ENCODE assay signal across 1 cellular context in genomic region chr10:102408081-102408727, GRCh38.
TF ChIP-seq lines count a peak whose summit lies in the region.

No MANE protein-coding gene starts in this region.

TF ChIP-seq in GM23338, 12 proteins besides CTCF, POLR2A, EP300 and RAD21 (continued from another document):
- TF ChIP-seq, protein P1, sequence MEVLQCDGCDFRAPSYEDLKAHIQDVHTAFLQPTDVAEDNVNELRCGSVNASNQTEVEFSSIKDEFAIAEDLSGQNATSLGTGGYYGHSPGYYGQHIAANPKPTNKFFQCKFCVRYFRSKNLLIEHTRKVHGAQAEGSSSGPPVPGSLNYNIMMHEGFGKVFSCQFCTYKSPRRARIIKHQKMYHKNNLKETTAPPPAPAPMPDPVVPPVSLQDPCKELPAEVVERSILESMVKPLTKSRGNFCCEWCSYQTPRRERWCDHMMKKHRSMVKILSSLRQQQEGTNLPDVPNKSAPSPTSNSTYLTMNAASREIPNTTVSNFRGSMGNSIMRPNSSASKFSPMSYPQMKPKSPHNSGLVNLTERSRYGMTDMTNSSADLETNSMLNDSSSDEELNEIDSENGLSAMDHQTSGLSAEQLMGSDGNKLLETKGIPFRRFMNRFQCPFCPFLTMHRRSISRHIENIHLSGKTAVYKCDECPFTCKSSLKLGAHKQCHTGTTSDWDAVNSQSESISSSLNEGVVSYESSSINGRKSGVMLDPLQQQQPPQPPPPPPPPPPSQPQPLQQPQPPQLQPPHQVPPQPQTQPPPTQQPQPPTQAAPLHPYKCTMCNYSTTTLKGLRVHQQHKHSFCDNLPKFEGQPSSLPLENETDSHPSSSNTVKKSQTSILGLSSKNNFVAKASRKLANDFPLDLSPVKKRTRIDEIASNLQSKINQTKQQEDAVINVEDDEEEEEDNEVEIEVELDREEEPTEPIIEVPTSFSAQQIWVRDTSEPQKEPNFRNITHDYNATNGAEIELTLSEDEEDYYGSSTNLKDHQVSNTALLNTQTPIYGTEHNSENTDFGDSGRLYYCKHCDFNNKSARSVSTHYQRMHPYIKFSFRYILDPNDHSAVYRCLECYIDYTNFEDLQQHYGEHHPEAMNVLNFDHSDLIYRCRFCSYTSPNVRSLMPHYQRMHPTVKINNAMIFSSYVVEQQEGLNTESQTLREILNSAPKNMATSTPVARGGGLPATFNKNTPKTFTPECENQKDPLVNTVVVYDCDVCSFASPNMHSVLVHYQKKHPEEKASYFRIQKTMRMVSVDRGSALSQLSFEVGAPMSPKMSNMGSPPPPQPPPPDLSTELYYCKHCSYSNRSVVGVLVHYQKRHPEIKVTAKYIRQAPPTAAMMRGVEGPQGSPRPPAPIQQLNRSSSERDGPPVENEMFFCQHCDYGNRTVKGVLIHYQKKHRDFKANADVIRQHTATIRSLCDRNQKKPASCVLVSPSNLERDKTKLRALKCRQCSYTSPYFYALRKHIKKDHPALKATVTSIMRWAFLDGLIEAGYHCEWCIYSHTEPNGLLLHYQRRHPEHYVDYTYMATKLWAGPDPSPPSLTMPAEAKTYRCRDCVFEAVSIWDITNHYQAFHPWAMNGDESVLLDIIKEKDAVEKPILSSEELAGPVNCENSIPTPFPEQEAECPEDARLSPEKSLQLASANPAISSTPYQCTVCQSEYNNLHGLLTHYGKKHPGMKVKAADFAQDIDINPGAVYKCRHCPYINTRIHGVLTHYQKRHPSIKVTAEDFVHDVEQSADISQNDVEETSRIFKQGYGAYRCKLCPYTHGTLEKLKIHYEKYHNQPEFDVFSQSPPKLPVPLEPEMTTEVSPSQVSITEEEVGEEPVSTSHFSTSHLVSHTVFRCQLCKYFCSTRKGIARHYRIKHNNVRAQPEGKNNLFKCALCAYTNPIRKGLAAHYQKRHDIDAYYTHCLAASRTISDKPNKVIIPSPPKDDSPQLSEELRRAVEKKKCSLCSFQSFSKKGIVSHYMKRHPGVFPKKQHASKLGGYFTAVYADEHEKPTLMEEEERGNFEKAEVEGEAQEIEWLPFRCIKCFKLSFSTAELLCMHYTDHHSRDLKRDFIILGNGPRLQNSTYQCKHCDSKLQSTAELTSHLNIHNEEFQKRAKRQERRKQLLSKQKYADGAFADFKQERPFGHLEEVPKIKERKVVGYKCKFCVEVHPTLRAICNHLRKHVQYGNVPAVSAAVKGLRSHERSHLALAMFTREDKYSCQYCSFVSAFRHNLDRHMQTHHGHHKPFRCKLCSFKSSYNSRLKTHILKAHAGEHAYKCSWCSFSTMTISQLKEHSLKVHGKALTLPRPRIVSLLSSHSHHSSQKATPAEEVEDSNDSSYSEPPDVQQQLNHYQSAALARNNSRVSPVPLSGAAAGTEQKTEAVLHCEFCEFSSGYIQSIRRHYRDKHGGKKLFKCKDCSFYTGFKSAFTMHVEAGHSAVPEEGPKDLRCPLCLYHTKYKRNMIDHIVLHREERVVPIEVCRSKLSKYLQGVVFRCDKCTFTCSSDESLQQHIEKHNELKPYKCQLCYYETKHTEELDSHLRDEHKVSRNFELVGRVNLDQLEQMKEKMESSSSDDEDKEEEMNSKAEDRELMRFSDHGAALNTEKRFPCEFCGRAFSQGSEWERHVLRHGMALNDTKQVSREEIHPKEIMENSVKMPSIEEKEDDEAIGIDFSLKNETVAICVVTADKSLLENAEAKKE (CRISPR knock-in tag; IDR thresholded peaks at IDR 0.05) = no peak
- TF ChIP-seq NANOG (IDR thresholded peaks at IDR 0.05; ENCODE audit: borderline replicate concordance) = no peak
- TF ChIP-seq ZNF331 (CRISPR knock-in tag; IDR thresholded peaks at IDR 0.05; ENCODE audit: low read depth) = no peak
- TF ChIP-seq JUNB (IDR thresholded peaks at IDR 0.05; ENCODE audit: unreplicated experiment) = no peak
- TF ChIP-seq ZNF114 (CRISPR knock-in tag; IDR thresholded peaks at IDR 0.05) = no peak
- no peak for TF ChIP-seq EZH2phosphoT487 (IDR thresholded peaks at IDR 0.05; ENCODE audit: unreplicated experiment)
- TF ChIP-seq POLR2AphosphoS5 (IDR thresholded peaks at IDR 0.05; ENCODE audit: low read depth) = no peak
TF ChIP-seq in GM23338: peak in this region for 0.
